Comparison of ENCODE assay signal across 9 cellular contexts in the genomic region with DNA sequence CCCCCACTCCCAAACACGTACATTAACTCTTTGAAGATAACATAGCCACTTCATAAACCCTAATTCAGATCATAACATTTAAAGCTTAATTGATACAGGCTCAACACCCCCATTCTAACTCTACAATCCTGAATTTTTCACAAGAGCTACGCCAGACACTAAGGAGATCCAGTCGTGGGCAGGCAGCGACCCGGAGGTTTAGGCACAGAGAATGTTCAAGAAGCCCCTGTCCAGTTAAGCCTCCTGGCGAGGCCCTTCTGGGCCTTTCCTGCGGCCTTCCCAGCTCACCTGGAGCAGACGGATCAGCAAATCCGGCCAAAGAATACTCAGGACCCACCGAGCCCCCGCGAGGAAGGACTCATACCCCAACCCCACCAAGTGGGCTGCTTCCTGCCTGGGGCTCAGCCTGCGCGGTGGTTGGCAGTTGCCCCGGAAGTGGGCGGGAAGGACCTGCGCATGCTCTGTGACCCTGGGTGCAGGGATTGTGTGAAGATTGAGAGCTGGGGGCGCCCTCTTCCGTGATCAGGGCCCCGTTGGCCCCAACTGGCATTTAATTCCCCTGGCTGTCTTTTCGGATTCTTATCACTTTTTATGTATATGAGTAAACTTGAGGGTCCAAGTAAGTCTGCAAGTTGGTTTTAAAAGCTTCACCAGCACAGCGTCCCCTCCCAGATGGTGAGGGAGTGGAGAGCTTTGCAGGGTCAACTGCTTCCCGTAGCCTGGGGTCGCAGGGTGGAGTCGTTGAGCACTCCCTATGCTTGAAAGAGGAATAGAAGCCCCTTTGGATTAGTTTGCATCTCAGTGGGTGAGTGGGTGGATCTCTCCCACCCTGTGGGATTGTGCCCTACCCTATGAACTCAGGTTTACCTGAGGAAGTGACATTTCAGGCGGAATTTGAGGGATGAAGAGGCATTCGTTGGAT. TPM values are rescaled to one million over a fixed set of nuclear protein-coding genes. Genes with fewer than 3 reads are reported as not detected.
A peak's percentile ranks its signal among the peaks of the same experiment; 100 is the strongest.
DNase-seq lines count a peak whose midpoint lies in the region; ATAC-seq, FAIRE-seq and TF ChIP-seq lines count a peak whose summit lies in the region.
"Had no signal": no experiment of that assay in that cellular context is flagged by ENCODE, and none has a peak within 500 bp of the region (broad histone marks: within the 10 kb centered on the region; RNA-seq: fewer than 3 reads in every experiment).

A gene (minus strand): TSS at position 415 of the 922 bp plus-strand sequence. CDS start 7,655 bp downstream, outside the sequence.

- ATAC-seq in HG03196 (IDR thresholded peaks at IDR 0.05; ENCODE audit: unreplicated experiment), result peak; percentile 93
- peak; percentile 98 for ATAC-seq in activated CD8-positive, alpha-beta memory T cell treated with anti-CD3 and anti-CD28 coated beads, Interleukin-2, amount 10 ng/mL, durations not matched to agents 7 days and 5 days
- ATAC-seq in pancreas, result peak in 3 of 4 donors; percentile 58 to 63 (median 60)
- peak; percentile 94 for ATAC-seq in upper lobe of right lung

- H3K4me3 ChIP-seq in esophagus squamous epithelium, result peak within 1 kb of the TSS; percentile 21 to 60 (median 40)
- H3K4me3 ChIP-seq in pancreas, result peak within 1 kb of the TSS in 2 of 4 donors; percentile 8 to 14
- H3K4me3 ChIP-seq in upper lobe of right lung, result peak within 1 kb of the TSS; percentile 66

- peak within 1 kb of the TSS; percentile 79 for H3K4me3 Mint-ChIP-seq in activated CD8-positive, alpha-beta memory T cell treated with anti-CD3 and anti-CD28 coated beads, Interleukin-2, amount 10 ng/mL, durations not matched to agents 7 days and 5 days

- TF ChIP-seq CTCF in esophagus squamous epithelium (IDR thresholded peaks at IDR 0.05), result no peak
- no peak for TF ChIP-seq CTCF in pancreas (IDR thresholded peaks at IDR 0.05)
- no peak for TF ChIP-seq CTCF in upper lobe of right lung (IDR thresholded peaks at IDR 0.05)

- FAIRE-seq in pancreas (lab: Jason Lieb, UNC), result no peak
- FAIRE-seq: endothelial cell of umbilical vein had no signal

- intact Hi-C loops in esophagus squamous epithelium (cut with DNase I), result no loop called here
- intact Hi-C loops in pancreas (cut with DNase I), result no loop called here
- intact Hi-C loops in upper lobe of right lung (cut with DNase I), result no loop called here

- H3K4me1 ChIP-seq in esophagus squamous epithelium (no peaks in the 10 kb centered on the region), pancreas (no peaks in the 10 kb centered on the region), upper lobe of right lung (peaks cover 5% of the 10 kb centered on the region)

- CTCF ChIA-PET in activated CD8-positive, alpha-beta memory T cell treated with anti-CD3 and anti-CD28 coated beads, Interleukin-2, amount 10 ng/mL, durations not matched to agents 7 days and 5 days (lab: Charles Lee), result interaction anchor here (0.9 to 1.6 kb wide), 4 partner anchors 20 to 246 kb away, joined by 3 to 5 read pairs (median 4); a partner anchor contains a TSS

- DNase-seq in activated CD8-positive, alpha-beta memory T cell treated with anti-CD3 and anti-CD28 coated beads, Interleukin-2, amount 10 ng/mL, durations not matched to agents 7 days and 5 days, result peak; percentile 86
- DNase-seq in esophagus squamous epithelium (lab: John Stamatoyannopoulos, UW) (no peak), pancreas (peak in 3 of 6 donors; percentile 18 to 26 (median 20)), upper lobe of right lung (peak; percentile 82), NCI-H128 (lab: John Stamatoyannopoulos, UW; ENCODE audit: unreplicated experiment) (no peak), ecto neural progenitor cell (ENCODE audit: low spot score) (no peak)

- WGBS in esophagus squamous epithelium, 2 donors, result 26 to 43% methylated on average over 11 to 19 of the region's 27 CpGs
- 21 to 31% methylated on average over 27 of the region's 27 CpGs for WGBS in pancreas, 2 donors

- H3K9me3 Mint-ChIP-seq in activated CD8-positive, alpha-beta memory T cell treated with anti-CD3 and anti-CD28 coated beads, Interleukin-2, amount 10 ng/mL, durations not matched to agents 7 days and 5 days (ENCODE audit: low read depth), result no peaks in the 10 kb centered on the region

- H3K36me3 ChIP-seq in esophagus squamous epithelium (no peaks in the 10 kb centered on the region), pancreas (no peaks in the 10 kb centered on the region), upper lobe of right lung (no peaks in the 10 kb centered on the region)

- H3K27me3 ChIP-seq in esophagus squamous epithelium (peaks cover 0 to 7% (median 0%) of the 10 kb centered on the region in 4 donors), pancreas (no peaks in the 10 kb centered on the region), upper lobe of right lung (no peaks in the 10 kb centered on the region)

- H3K27ac ChIP-seq in esophagus squamous epithelium, result peak within 1 kb of the TSS in 2 of 4 donors; percentile 16 to 19
- H3K27ac ChIP-seq in pancreas, result no peak within 1 kb of the TSS
- H3K27ac ChIP-seq in upper lobe of right lung, result peak within 1 kb of the TSS; percentile 63

- peaks cover 10% of the 10 kb centered on the region for H3K4me1 Mint-ChIP-seq in activated CD8-positive, alpha-beta memory T cell treated with anti-CD3 and anti-CD28 coated beads, Interleukin-2, amount 10 ng/mL, durations not matched to agents 7 days and 5 days

- H3K9me3 ChIP-seq in esophagus squamous epithelium (no peaks in the 10 kb centered on the region), pancreas (no peaks in the 10 kb centered on the region), upper lobe of right lung (no peaks in the 10 kb centered on the region)

- TF ChIP-seq POLR2A in GM19193 (IDR thresholded peaks at IDR 0.05; ENCODE audit: extremely low read depth, insufficient read depth, insufficient read length), result peak; percentile 88
- no peak for TF ChIP-seq POLR2A in esophagus squamous epithelium (IDR thresholded peaks at IDR 0.05)

- H3K27ac Mint-ChIP-seq in activated CD8-positive, alpha-beta memory T cell treated with anti-CD3 and anti-CD28 coated beads, Interleukin-2, amount 10 ng/mL, durations not matched to agents 7 days and 5 days, result peak within 1 kb of the TSS; percentile 78

- H3K27me3 Mint-ChIP-seq in activated CD8-positive, alpha-beta memory T cell treated with anti-CD3 and anti-CD28 coated beads, Interleukin-2, amount 10 ng/mL, durations not matched to agents 7 days and 5 days, result no peaks in the 10 kb centered on the region

- peaks cover 2% of the 10 kb centered on the region for H3K36me3 Mint-ChIP-seq in activated CD8-positive, alpha-beta memory T cell treated with anti-CD3 and anti-CD28 coated beads, Interleukin-2, amount 10 ng/mL, durations not matched to agents 7 days and 5 days

RNA-seq across cellular contexts. Expression of the gene that starts here (rescaled TPM):
- total RNA-seq in activated CD8-positive, alpha-beta memory T cell treated with anti-CD3 and anti-CD28 coated beads, Interleukin-2, amount 10 ng/mL, durations not matched to agents 7 days and 5 days, result 1 to 10 TPM; 1.7 to 2.2 TPM
- total RNA-seq in esophagus squamous epithelium, result under 1 TPM in 1 of 4 donors, not detected in 3; 0.15 TPM
- total RNA-seq in pancreas, result under 1 TPM; 0.12 to 0.47 (median 0.18) TPM
- polyA plus RNA-seq in pancreas, result under 1 TPM; 0.11 to 0.70 TPM
- 1.2 TPM for total RNA-seq in upper lobe of right lung
- polyA plus RNA-seq: endothelial cell of umbilical vein had no signal

Comparison
In these comparisons a context has a peak if more than half of its experiments do, and no peak if none do; other contexts are left out.
1. Peak in ATAC-seq in pancreas; RNA of the gene not detected or under 1 TPM.
2. DNase-seq: peak in activated CD8-positive, alpha-beta memory T cell treated with anti-CD3 and anti-CD28 coated beads, Interleukin-2, amount 10 ng/mL, durations not matched to agents 7 days and 5 days (single experiment) and upper lobe of right lung (single experiment); none in esophagus squamous epithelium (single experiment), NCI-H128 (single experiment) and ecto neural progenitor cell (single experiment).
3. Peak in every context shown above with its lines, with median percentiles within 50 percentile points of each other: ATAC-seq.